Comparison of ENCODE assay signal across 9 cellular contexts in genomic region chr6:165864925-165865324, GRCh38.
"Had no signal": no experiment of that assay in that cellular context is flagged by ENCODE, and none has a peak within 500 bp of the region (broad histone marks: within the 10 kb centered on the region; RNA-seq: fewer than 3 reads in every experiment).

No MANE protein-coding gene starts in this region.

- H2AFZ ChIP-seq: GM23338 had no signal

- H3K27ac Mint-ChIP-seq: GM23338, HFFc6 had no signal

- DNase-seq: H7, HFFc6, KG1 had no signal

- H3K36me3 ChIP-seq: HAP-1 had no signal

- H3K4me2 ChIP-seq: GM23338 had no signal

- H3K4me1 ChIP-seq: HAP-1 had no signal

- H3K9me3 ChIP-seq: HAP-1 had no signal

- H3K4me3 Mint-ChIP-seq: GM23338, HFFc6, IgD-negative memory B cell had no signal

- H3K4me1 Mint-ChIP-seq: IgD-negative memory B cell had no signal

- ATAC-seq: GM23338, HCT116, K562 had no signal

- H3K36me3 Mint-ChIP-seq: IgD-negative memory B cell had no signal

- H3K4me3 ChIP-seq: GM23338, HAP-1, K562 had no signal

- FAIRE-seq: HTR-8/SVneo, K562 had no signal
